10 cellular contexts compared by ENCODE assay signal in genomic region chr20:11274137-11274536, GRCh38.
DNase-seq lines count a peak whose midpoint lies in the region; ATAC-seq and TF ChIP-seq lines count a peak whose summit lies in the region.
"Had no signal": no experiment of that assay in that cellular context is flagged by ENCODE, and none has a peak within 500 bp of the region (broad histone marks: within the 10 kb centered on the region; RNA-seq: fewer than 3 reads in every experiment).

No MANE protein-coding gene starts in this region.

- DNase-seq in SKM-1 (lab: John Stamatoyannopoulos, UW; ENCODE audit: unreplicated experiment) = peak; percentile 11
- DNase-seq in SKM-1 treated with dmso at 0.1 percent for 144 hours (lab: John Stamatoyannopoulos, UW; ENCODE audit: unreplicated experiment) = no peak
- peak; percentile 30 for DNase-seq in Jurkat, Clone E6-1 (ENCODE audit: low read depth, low spot score)
- DNase-seq in NOMO-1 (lab: John Stamatoyannopoulos, UW; ENCODE audit: unreplicated experiment in 2 of 2) = peak; percentile 49 to 66
- DNase-seq in choroid plexus epithelial cell (ENCODE audit: low read depth) = peak; percentile 79
- no peak for DNase-seq in right lobe of liver
- DNase-seq in activated naive CD4-positive, alpha-beta T cell treated with anti-CD3 and anti-CD28 coated beads, Interleukin-2, amount 50 U/mL, for 16 hours = no peak
- DNase-seq in stimulated activated effector memory CD8-positive, alpha-beta T cell treated with anti-CD3 and anti-CD28 coated beads, Interleukin-12 subunit alpha, Interleukin-12 subunit beta, amount 100 ng/mL, for 72 hours (ENCODE audit: low spot score in 2 of 2) = no peak

- H3K36me3 Mint-ChIP-seq in stimulated activated effector memory CD8-positive, alpha-beta T cell treated with anti-CD3 and anti-CD28 coated beads, Interleukin-12 subunit alpha, Interleukin-12 subunit beta, amount 100 ng/mL, for 72 hours = no peaks in the 10 kb centered on the region
- H3K36me3 Mint-ChIP-seq: activated naive CD4-positive, alpha-beta T cell treated with anti-CD3 and anti-CD28 coated beads, Interleukin-2, amount 50 U/mL, for 72 hours had no signal

- no peak for TF ChIP-seq POLR2A in right lobe of liver (IDR thresholded peaks at IDR 0.05)

- H3K4me3 Mint-ChIP-seq in stimulated activated effector memory CD8-positive, alpha-beta T cell treated with anti-CD3 and anti-CD28 coated beads, Interleukin-12 subunit alpha, Interleukin-12 subunit beta, amount 100 ng/mL, for 72 hours = no peak overlapping the region

- no peaks in the 10 kb centered on the region for H3K9me3 ChIP-seq in right lobe of liver
- H3K9me3 ChIP-seq: BLaER1 had no signal

- H3K27ac ChIP-seq in right lobe of liver = no peak overlapping the region
- H3K27ac ChIP-seq: BLaER1 had no signal

- no peak overlapping the region for H3K4me3 ChIP-seq in Jurkat, Clone E6-1 (ENCODE audit: low read length)
- H3K4me3 ChIP-seq in choroid plexus epithelial cell (ENCODE audit: low read depth, low read length) (no peak overlapping the region), right lobe of liver (no peak overlapping the region)
- H3K4me3 ChIP-seq: BLaER1 had no signal

- H3K27ac Mint-ChIP-seq in stimulated activated effector memory CD8-positive, alpha-beta T cell treated with anti-CD3 and anti-CD28 coated beads, Interleukin-12 subunit alpha, Interleukin-12 subunit beta, amount 100 ng/mL, for 72 hours = no peak overlapping the region
- H3K27ac Mint-ChIP-seq: activated naive CD4-positive, alpha-beta T cell treated with anti-CD3 and anti-CD28 coated beads, Interleukin-2, amount 50 U/mL, for 72 hours had no signal

- WGBS in right lobe of liver (ENCODE audit: insufficient coverage, low coverage, low lambda C conversion rate, missing lambda C conversion rate) = 5% methylated on average over 5 of the region's 5 CpGs

- intact Hi-C loops in right lobe of liver (cut with DNase I) = no loop called here

- peaks cover 17% of the 10 kb centered on the region for H3K9me3 Mint-ChIP-seq in stimulated activated effector memory CD8-positive, alpha-beta T cell treated with anti-CD3 and anti-CD28 coated beads, Interleukin-12 subunit alpha, Interleukin-12 subunit beta, amount 100 ng/mL, for 72 hours

- H3K4me1 Mint-ChIP-seq in stimulated activated effector memory CD8-positive, alpha-beta T cell treated with anti-CD3 and anti-CD28 coated beads, Interleukin-12 subunit alpha, Interleukin-12 subunit beta, amount 100 ng/mL, for 72 hours = no peaks in the 10 kb centered on the region

- no peaks in the 10 kb centered on the region for H3K27me3 ChIP-seq in right lobe of liver
- H3K27me3 ChIP-seq: BLaER1 had no signal

- ATAC-seq in right lobe of liver = peak; percentile 65 to 88 (median 79)
- ATAC-seq in stimulated activated effector memory CD8-positive, alpha-beta T cell treated with anti-CD3 and anti-CD28 coated beads, Interleukin-12 subunit alpha, Interleukin-12 subunit beta, amount 100 ng/mL, for 72 hours = no peak

- no peaks in the 10 kb centered on the region for H3K36me3 ChIP-seq in right lobe of liver
- H3K36me3 ChIP-seq: BLaER1 had no signal

- TF ChIP-seq CTCF in choroid plexus epithelial cell (conservative IDR thresholded peaks at IDR 0.05; ENCODE audit: low read depth, low read length) (peak; percentile 42), right lobe of liver (IDR thresholded peaks at IDR 0.05) (peak; percentile 42 to 55 (median 50))

- no peaks in the 10 kb centered on the region for H3K4me1 ChIP-seq in right lobe of liver
- H3K4me1 ChIP-seq: BLaER1 had no signal

Comparison
In these comparisons a context has a peak if more than half of its experiments do, and no peak if none do; other contexts are left out.
1. DNase-seq: peak in SKM-1 (single experiment), Jurkat, Clone E6-1 (single experiment), NOMO-1 (2 of 2) and choroid plexus epithelial cell (single experiment); none in SKM-1 treated with dmso at 0.1 percent for 144 hours (single experiment), right lobe of liver (0 of 3), activated naive CD4-positive, alpha-beta T cell treated with anti-CD3 and anti-CD28 coated beads, Interleukin-2, amount 50 U/mL, for 16 hours (single experiment) and stimulated activated effector memory CD8-positive, alpha-beta T cell treated with anti-CD3 and anti-CD28 coated beads, Interleukin-12 subunit alpha, Interleukin-12 subunit beta, amount 100 ng/mL, for 72 hours (0 of 2).